ENCODE assay signal across 36 cellular contexts in the genomic region with DNA sequence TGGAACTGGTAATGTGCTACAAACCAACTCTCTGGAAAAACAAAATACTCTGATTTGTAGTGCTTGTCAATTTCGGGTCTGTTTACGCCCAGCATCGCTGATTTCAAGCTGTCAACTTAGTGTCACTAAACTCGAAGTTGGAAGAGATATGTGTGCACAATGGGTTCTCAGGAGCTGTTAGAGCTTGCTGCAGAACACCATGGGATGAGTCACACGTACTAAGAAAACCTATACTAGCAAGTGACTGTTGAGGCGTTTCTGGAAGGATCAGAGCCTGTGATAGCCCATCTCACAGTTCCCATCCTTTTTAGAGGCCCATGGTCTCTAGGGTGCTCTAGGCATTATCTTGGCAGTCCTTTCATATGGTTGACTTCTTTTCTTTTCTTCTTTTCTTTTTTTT. TPM values are rescaled to one million over a fixed set of nuclear protein-coding genes. Genes with fewer than 3 reads are reported as not detected.
DNase-seq lines count a peak whose midpoint lies in the region; ATAC-seq, FAIRE-seq and TF ChIP-seq lines count a peak whose summit lies in the region.
"Had no signal": no experiment of that assay in that cellular context is flagged by ENCODE, and none has a peak within 500 bp of the region (broad histone marks: within the 10 kb centered on the region; RNA-seq: fewer than 3 reads in every experiment).

No MANE protein-coding gene starts in this region.

- no peaks in the 10 kb centered on the region for H3K4me1 Mint-ChIP-seq in activated CD4-positive, alpha-beta T cell treated with anti-CD3 and anti-CD28 coated beads for 36 hours
- H3K4me1 Mint-ChIP-seq in activated CD4-positive, alpha-beta T cell treated with anti-CD3 and anti-CD28 coated beads, Interleukin-2, amount 10 ng/mL, durations not matched to agents 24 days and 14 days: peaks cover 3% of the 10 kb centered on the region
- H3K4me1 Mint-ChIP-seq in neural crest cell (no peaks in the 10 kb centered on the region), nephron progenitor cell (peaks cover 5% of the 10 kb centered on the region)

- no peak for DNase-seq in activated CD4-positive, alpha-beta T cell treated with anti-CD3 and anti-CD28 coated beads for 36 hours
- no peak for DNase-seq in activated CD4-positive, alpha-beta T cell treated with anti-CD3 and anti-CD28 coated beads, Interleukin-2, amount 10 ng/mL, durations not matched to agents 24 days and 14 days
- peak; percentile 20 for DNase-seq in M059J (ENCODE audit: low read depth)
- peak; percentile 68 for DNase-seq in bronchial epithelial cell (ENCODE audit: low read depth)
- DNase-seq in neural crest cell (ENCODE audit: low read depth, low spot score): no peak
- no peak for DNase-seq in nephron progenitor cell
- DNase-seq in stimulated activated CD8-positive, alpha-beta memory T cell treated with anti-CD3 and anti-CD28 coated beads, Interleukin-4, amount 100 ng/mL, for 48 hours: no peak
- DNase-seq: 8988T; Calu3; CD4-positive, CD25-positive, alpha-beta regulatory T cell; foreskin melanocyte; heart right ventricle; KG1; kidney glomerular epithelial cell; lower lobe of right lung; MM.1S; naive thymus-derived CD4-positive, alpha-beta T cell; NCI-H146; NCI-H2107; NCI-H345; NCI-H69; occipital lobe; PC-9; psoas muscle; SHP77 treated with DMSO at 0.1 percent for 48 hours; sigmoid colon; stimulated activated CD4-positive, alpha-beta T cell treated with anti-CD3 and anti-CD28 coated beads, Interleukin-4, amount 100 ng/mL, for 1 hour; upper lobe of left lung had no signal

- H3K36me3 ChIP-seq in bronchial epithelial cell (ENCODE audit: control insufficient read depth, insufficient read depth, low read length): peaks cover 1% of the 10 kb centered on the region

- intact Hi-C loops in activated CD4-positive, alpha-beta T cell treated with anti-CD3 and anti-CD28 coated beads for 36 hours (cut with DNase I, micrococcal nuclease): no loop called here
- intact Hi-C loops in activated CD4-positive, alpha-beta T cell treated with anti-CD3 and anti-CD28 coated beads, Interleukin-2, amount 10 ng/mL, durations not matched to agents 24 days and 14 days (cut with micrococcal nuclease): no loop called here

- H3K9me3 Mint-ChIP-seq in activated CD4-positive, alpha-beta T cell treated with anti-CD3 and anti-CD28 coated beads for 36 hours (ENCODE audit: low read depth): no peaks in the 10 kb centered on the region
- no peaks in the 10 kb centered on the region for H3K9me3 Mint-ChIP-seq in activated CD4-positive, alpha-beta T cell treated with anti-CD3 and anti-CD28 coated beads, Interleukin-2, amount 10 ng/mL, durations not matched to agents 24 days and 14 days
- no peaks in the 10 kb centered on the region for H3K9me3 Mint-ChIP-seq in neural crest cell
- no peaks in the 10 kb centered on the region for H3K9me3 Mint-ChIP-seq in nephron progenitor cell
- H3K9me3 Mint-ChIP-seq: central memory CD8-positive, alpha-beta T cell; dendritic cell treated with granulocyte-macrophage colony-stimulating factor and Interleukin-4, amounts not matched to agents 40 ng/mL and 50 ng/mL, for 4 days; naive thymus-derived CD4-positive, alpha-beta T cell had no signal

- H3K27me3 Mint-ChIP-seq in activated CD4-positive, alpha-beta T cell treated with anti-CD3 and anti-CD28 coated beads for 36 hours: no peaks in the 10 kb centered on the region
- no peaks in the 10 kb centered on the region for H3K27me3 Mint-ChIP-seq in activated CD4-positive, alpha-beta T cell treated with anti-CD3 and anti-CD28 coated beads, Interleukin-2, amount 10 ng/mL, durations not matched to agents 24 days and 14 days
- no peaks in the 10 kb centered on the region for H3K27me3 Mint-ChIP-seq in neural crest cell (ENCODE audit: low read depth)
- H3K27me3 Mint-ChIP-seq in nephron progenitor cell (ENCODE audit: low read depth, poor library complexity): no peaks in the 10 kb centered on the region
- H3K27me3 Mint-ChIP-seq: activated naive CD8-positive, alpha-beta T cell; CD4-positive, CD25-positive, alpha-beta regulatory T cell; central memory CD8-positive, alpha-beta T cell; dendritic cell treated with granulocyte-macrophage colony-stimulating factor and Interleukin-4, amounts not matched to agents 40 ng/mL and 50 ng/mL, for 4 days; naive thymus-derived CD4-positive, alpha-beta T cell had no signal

- H3K27ac Mint-ChIP-seq in activated CD4-positive, alpha-beta T cell treated with anti-CD3 and anti-CD28 coated beads for 36 hours: no peak overlapping the region
- no peak overlapping the region for H3K27ac Mint-ChIP-seq in activated CD4-positive, alpha-beta T cell treated with anti-CD3 and anti-CD28 coated beads, Interleukin-2, amount 10 ng/mL, durations not matched to agents 24 days and 14 days
- H3K27ac Mint-ChIP-seq in neural crest cell (ENCODE audit: unreplicated experiment) (peak overlapping the region; percentile 19), nephron progenitor cell (no peak overlapping the region)
- H3K27ac Mint-ChIP-seq: activated naive CD8-positive, alpha-beta T cell; dendritic cell treated with granulocyte-macrophage colony-stimulating factor and Interleukin-4, amounts not matched to agents 40 ng/mL and 50 ng/mL, for 4 days; naive thymus-derived CD4-positive, alpha-beta T cell had no signal

- H3K27me3 ChIP-seq in bronchial epithelial cell (ENCODE audit: control insufficient read depth, insufficient read depth, low read length): no peaks in the 10 kb centered on the region
- H3K27me3 ChIP-seq: esophagus muscularis mucosa, heart right ventricle, sigmoid colon, upper lobe of left lung had no signal

- ATAC-seq in activated CD4-positive, alpha-beta T cell treated with anti-CD3 and anti-CD28 coated beads for 36 hours: peak; percentile 74
- ATAC-seq in HG02938 (IDR thresholded peaks at IDR 0.05; ENCODE audit: unreplicated experiment): no peak
- ATAC-seq: heart right ventricle; lower lobe of right lung; naive thymus-derived CD4-positive, alpha-beta T cell; psoas muscle had no signal

- CTCF ChIA-PET in activated CD4-positive, alpha-beta T cell treated with anti-CD3 and anti-CD28 coated beads for 36 hours (lab: Charles Lee): interaction anchor here (0.8 to 1.3 kb wide), 2 partner anchors 35 to 87 kb away, joined by 3 to 5 read pairs; no protein-coding TSS in a partner anchor

- POLR2A ChIA-PET in activated CD4-positive, alpha-beta T cell treated with anti-CD3 and anti-CD28 coated beads for 36 hours (lab: Charles Lee): interaction anchor here (0.7 kb wide), 1 partner anchor 13 kb away, joined by 3 read pairs; no protein-coding TSS in a partner anchor

- peaks cover 24% of the 10 kb centered on the region for H3K36me3 Mint-ChIP-seq in activated CD4-positive, alpha-beta T cell treated with anti-CD3 and anti-CD28 coated beads for 36 hours (ENCODE audit: low read depth)
- H3K36me3 Mint-ChIP-seq in activated CD4-positive, alpha-beta T cell treated with anti-CD3 and anti-CD28 coated beads, Interleukin-2, amount 10 ng/mL, durations not matched to agents 24 days and 14 days (ENCODE audit: low read depth): peaks cover 33% of the 10 kb centered on the region
- peaks cover 12% of the 10 kb centered on the region for H3K36me3 Mint-ChIP-seq in neural crest cell (ENCODE audit: low read depth)
- H3K36me3 Mint-ChIP-seq in nephron progenitor cell (ENCODE audit: low read depth): peaks cover 48% of the 10 kb centered on the region

- no peak overlapping the region for H3K4me3 ChIP-seq in bronchial epithelial cell (ENCODE audit: low read depth, low read length)
- H3K4me3 ChIP-seq: esophagus muscularis mucosa, heart right ventricle, lower lobe of right lung, PC-9, psoas muscle, sigmoid colon, upper lobe of left lung had no signal

- TF ChIP-seq CTCF in bronchial epithelial cell (IDR thresholded peaks at IDR 0.05; ENCODE audit: insufficient read depth, low read length, severe bottlenecking): no peak
- no peak for TF ChIP-seq CTCF in neural crest cell (conservative IDR thresholded peaks at IDR 0.05)
- TF ChIP-seq CTCF in nephron progenitor cell (IDR thresholded peaks at IDR 0.05): no peak

- peak; percentile 70 for FAIRE-seq in bronchial epithelial cell (lab: Jason Lieb, UNC)
- FAIRE-seq: astrocyte had no signal

- no peak overlapping the region for H3K4me3 Mint-ChIP-seq in activated CD4-positive, alpha-beta T cell treated with anti-CD3 and anti-CD28 coated beads for 36 hours
- no peak overlapping the region for H3K4me3 Mint-ChIP-seq in activated CD4-positive, alpha-beta T cell treated with anti-CD3 and anti-CD28 coated beads, Interleukin-2, amount 10 ng/mL, durations not matched to agents 24 days and 14 days
- H3K4me3 Mint-ChIP-seq in neural crest cell: no peak overlapping the region
- no peak overlapping the region for H3K4me3 Mint-ChIP-seq in nephron progenitor cell
- H3K4me3 Mint-ChIP-seq: activated naive CD8-positive, alpha-beta T cell; CD4-positive, CD25-positive, alpha-beta regulatory T cell; central memory CD8-positive, alpha-beta T cell; dendritic cell treated with granulocyte-macrophage colony-stimulating factor and Interleukin-4, amounts not matched to agents 40 ng/mL and 50 ng/mL, for 4 days; naive thymus-derived CD4-positive, alpha-beta T cell had no signal

RNA-seq across cellular contexts. Expression of a gene that starts 14.3 kb away (rescaled TPM):
- 10 to 100 TPM; 20.3 to 25.4 TPM for total RNA-seq in activated CD4-positive, alpha-beta T cell treated with anti-CD3 and anti-CD28 coated beads for 36 hours
- 26.1 and 26.3 TPM in 2 replicates for total RNA-seq in activated CD4-positive, alpha-beta T cell treated with anti-CD3 and anti-CD28 coated beads, Interleukin-2, amount 10 ng/mL, durations not matched to agents 24 days and 14 days
- 4.2 and 8.1 TPM in 2 replicates for total RNA-seq in M059J (2014; rRNA removed; shearing (Covaris generic))
- total RNA-seq in bronchial epithelial cell: 7.6 and 7.9 TPM in 2 replicates
- total RNA-seq in neural crest cell: 22.8 and 22.9 TPM in 2 replicates

RNA-seq across cellular contexts. Expression of a gene that starts 34.4 kb away (rescaled TPM):
- total RNA-seq in activated CD4-positive, alpha-beta T cell treated with anti-CD3 and anti-CD28 coated beads for 36 hours: not detected
- total RNA-seq in activated CD4-positive, alpha-beta T cell treated with anti-CD3 and anti-CD28 coated beads, Interleukin-2, amount 10 ng/mL, durations not matched to agents 24 days and 14 days: not detected in 2 replicates
- total RNA-seq in M059J (2014; rRNA removed; shearing (Covaris generic)): not detected in 2 replicates
- total RNA-seq in bronchial epithelial cell: not detected in 2 replicates
- total RNA-seq in neural crest cell: not detected in 2 replicates
- total RNA-seq: astrocyte; Calu3; CD4-positive, CD25-positive, alpha-beta regulatory T cell; esophagus muscularis mucosa; H4; heart right ventricle; lower lobe of right lung; naive thymus-derived CD4-positive, alpha-beta T cell; occipital lobe; PC-9; psoas muscle; sigmoid colon; T-helper 2 cell treated with Interferon-gamma antibody and Interleukin-4, amounts not matched to agents 100 ng/mL and 5 ng/mL, for 36 hours; upper lobe of left lung had no signal

RNA-seq across cellular contexts. Expression of a gene that starts 40.0 kb away (rescaled TPM):
- 10 to 100 TPM; 23.8 to 32.5 TPM for total RNA-seq in activated CD4-positive, alpha-beta T cell treated with anti-CD3 and anti-CD28 coated beads for 36 hours
- 31.7 and 33.8 TPM in 2 replicates for total RNA-seq in activated CD4-positive, alpha-beta T cell treated with anti-CD3 and anti-CD28 coated beads, Interleukin-2, amount 10 ng/mL, durations not matched to agents 24 days and 14 days
- 41.4 and 49.3 TPM in 2 replicates for total RNA-seq in M059J (2014; rRNA removed; shearing (Covaris generic))
- total RNA-seq in bronchial epithelial cell: 49.9 and 55.8 TPM in 2 replicates
- total RNA-seq in neural crest cell: 25.2 and 27.7 TPM in 2 replicates

RNA-seq across cellular contexts. Expression of a gene that starts 53.9 kb away (rescaled TPM):
- total RNA-seq in activated CD4-positive, alpha-beta T cell treated with anti-CD3 and anti-CD28 coated beads for 36 hours: 10 to 100 TPM; 74.8 to 98.7 TPM
- total RNA-seq in activated CD4-positive, alpha-beta T cell treated with anti-CD3 and anti-CD28 coated beads, Interleukin-2, amount 10 ng/mL, durations not matched to agents 24 days and 14 days: 90.8 and 92.6 TPM in 2 replicates
- 62.3 and 64.0 TPM in 2 replicates for total RNA-seq in M059J (2014; rRNA removed; shearing (Covaris generic))
- total RNA-seq in bronchial epithelial cell: 53.3 and 63.4 TPM in 2 replicates
- 139 and 150 TPM in 2 replicates for total RNA-seq in neural crest cell

Comparison
In these comparisons a context has a peak if more than half of its experiments do, and no peak if none do; other contexts are left out.
1. DNase-seq: peak in M059J (single experiment) and bronchial epithelial cell (single experiment); none in activated CD4-positive, alpha-beta T cell treated with anti-CD3 and anti-CD28 coated beads for 36 hours (single experiment), activated CD4-positive, alpha-beta T cell treated with anti-CD3 and anti-CD28 coated beads, Interleukin-2, amount 10 ng/mL, durations not matched to agents 24 days and 14 days (single experiment), neural crest cell (single experiment), nephron progenitor cell (single experiment) and stimulated activated CD8-positive, alpha-beta memory T cell treated with anti-CD3 and anti-CD28 coated beads, Interleukin-4, amount 100 ng/mL, for 48 hours (single experiment).